In the genomic region with DNA sequence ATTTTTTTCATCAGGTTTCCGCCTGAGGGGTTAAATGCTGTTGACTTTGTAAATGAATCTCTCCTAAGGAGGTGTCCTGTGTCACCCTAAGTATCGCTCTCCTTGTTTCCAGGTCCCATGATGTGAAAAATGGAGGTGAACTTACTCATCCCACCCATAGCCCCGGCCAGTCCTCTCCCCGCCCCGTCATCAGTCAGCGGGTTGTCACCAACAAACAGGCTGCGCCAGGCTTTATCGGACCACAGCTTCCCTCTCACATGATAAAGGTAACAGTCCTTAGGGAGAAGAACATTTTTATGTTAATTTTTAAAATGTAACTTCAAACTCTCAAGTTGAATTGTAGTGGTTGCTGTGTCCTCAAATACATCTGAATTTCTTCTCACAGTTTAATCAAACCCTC, we compare ENCODE assay signal across 1 cellular context.
TF ChIP-seq lines count a peak whose summit lies in the region.

No MANE protein-coding gene starts in this region.

TF ChIP-seq in K562, 482 proteins besides CTCF, POLR2A, EP300 and RAD21 (continued from another document):
- TF ChIP-seq, protein P1, sequence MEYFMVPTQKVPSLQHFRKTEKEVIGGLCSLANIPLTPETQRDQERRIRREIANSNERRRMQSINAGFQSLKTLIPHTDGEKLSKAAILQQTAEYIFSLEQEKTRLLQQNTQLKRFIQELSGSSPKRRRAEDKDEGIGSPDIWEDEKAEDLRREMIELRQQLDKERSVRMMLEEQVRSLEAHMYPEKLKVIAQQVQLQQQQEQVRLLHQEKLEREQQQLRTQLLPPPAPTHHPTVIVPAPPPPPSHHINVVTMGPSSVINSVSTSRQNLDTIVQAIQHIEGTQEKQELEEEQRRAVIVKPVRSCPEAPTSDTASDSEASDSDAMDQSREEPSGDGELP (CRISPR knock-in tag; IDR thresholded peaks at IDR 0.05; ENCODE audit: borderline replicate concordance): peak; percentile 12; the same call in 1 of the 2 replicates
- TF ChIP-seq NRF1 (conservative IDR thresholded peaks at IDR 0.05 in 1 of 2, IDR thresholded peaks at IDR 0.05 in 1 of 2): no peak
- TF ChIP-seq TCF3 (CRISPR knock-in tag; IDR thresholded peaks at IDR 0.05): peak; percentile 49
- TF ChIP-seq, protein P2, sequence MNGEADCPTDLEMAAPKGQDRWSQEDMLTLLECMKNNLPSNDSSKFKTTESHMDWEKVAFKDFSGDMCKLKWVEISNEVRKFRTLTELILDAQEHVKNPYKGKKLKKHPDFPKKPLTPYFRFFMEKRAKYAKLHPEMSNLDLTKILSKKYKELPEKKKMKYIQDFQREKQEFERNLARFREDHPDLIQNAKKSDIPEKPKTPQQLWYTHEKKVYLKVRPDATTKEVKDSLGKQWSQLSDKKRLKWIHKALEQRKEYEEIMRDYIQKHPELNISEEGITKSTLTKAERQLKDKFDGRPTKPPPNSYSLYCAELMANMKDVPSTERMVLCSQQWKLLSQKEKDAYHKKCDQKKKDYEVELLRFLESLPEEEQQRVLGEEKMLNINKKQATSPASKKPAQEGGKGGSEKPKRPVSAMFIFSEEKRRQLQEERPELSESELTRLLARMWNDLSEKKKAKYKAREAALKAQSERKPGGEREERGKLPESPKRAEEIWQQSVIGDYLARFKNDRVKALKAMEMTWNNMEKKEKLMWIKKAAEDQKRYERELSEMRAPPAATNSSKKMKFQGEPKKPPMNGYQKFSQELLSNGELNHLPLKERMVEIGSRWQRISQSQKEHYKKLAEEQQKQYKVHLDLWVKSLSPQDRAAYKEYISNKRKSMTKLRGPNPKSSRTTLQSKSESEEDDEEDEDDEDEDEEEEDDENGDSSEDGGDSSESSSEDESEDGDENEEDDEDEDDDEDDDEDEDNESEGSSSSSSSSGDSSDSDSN (IDR thresholded peaks at IDR 0.05; ENCODE audit: borderline replicate concordance in 1 of 2, low read depth in 2 of 2, low read length in 2 of 2): no peak
- TF ChIP-seq, protein P3, sequence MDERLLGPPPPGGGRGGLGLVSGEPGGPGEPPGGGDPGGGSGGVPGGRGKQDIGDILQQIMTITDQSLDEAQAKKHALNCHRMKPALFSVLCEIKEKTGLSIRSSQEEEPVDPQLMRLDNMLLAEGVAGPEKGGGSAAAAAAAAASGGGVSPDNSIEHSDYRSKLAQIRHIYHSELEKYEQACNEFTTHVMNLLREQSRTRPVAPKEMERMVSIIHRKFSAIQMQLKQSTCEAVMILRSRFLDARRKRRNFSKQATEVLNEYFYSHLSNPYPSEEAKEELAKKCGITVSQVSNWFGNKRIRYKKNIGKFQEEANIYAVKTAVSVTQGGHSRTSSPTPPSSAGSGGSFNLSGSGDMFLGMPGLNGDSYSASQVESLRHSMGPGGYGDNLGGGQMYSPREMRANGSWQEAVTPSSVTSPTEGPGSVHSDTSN (CRISPR knock-in tag; IDR thresholded peaks at IDR 0.05; ENCODE audit: low read depth): no peak
- TF ChIP-seq, protein P3 (tag; conservative IDR thresholded peaks at IDR 0.05; ENCODE audit: low read depth): peak; percentile 36; the same call in 1 of the 2 replicates
- TF ChIP-seq ADNP (tag; IDR thresholded peaks at IDR 0.05): no peak
- TF ChIP-seq FOXJ2 (tag; IDR thresholded peaks at IDR 0.05): no peak
TF ChIP-seq in K562: peak in this region for 4.
